9 cellular contexts compared by ENCODE assay signal in the genomic region with DNA sequence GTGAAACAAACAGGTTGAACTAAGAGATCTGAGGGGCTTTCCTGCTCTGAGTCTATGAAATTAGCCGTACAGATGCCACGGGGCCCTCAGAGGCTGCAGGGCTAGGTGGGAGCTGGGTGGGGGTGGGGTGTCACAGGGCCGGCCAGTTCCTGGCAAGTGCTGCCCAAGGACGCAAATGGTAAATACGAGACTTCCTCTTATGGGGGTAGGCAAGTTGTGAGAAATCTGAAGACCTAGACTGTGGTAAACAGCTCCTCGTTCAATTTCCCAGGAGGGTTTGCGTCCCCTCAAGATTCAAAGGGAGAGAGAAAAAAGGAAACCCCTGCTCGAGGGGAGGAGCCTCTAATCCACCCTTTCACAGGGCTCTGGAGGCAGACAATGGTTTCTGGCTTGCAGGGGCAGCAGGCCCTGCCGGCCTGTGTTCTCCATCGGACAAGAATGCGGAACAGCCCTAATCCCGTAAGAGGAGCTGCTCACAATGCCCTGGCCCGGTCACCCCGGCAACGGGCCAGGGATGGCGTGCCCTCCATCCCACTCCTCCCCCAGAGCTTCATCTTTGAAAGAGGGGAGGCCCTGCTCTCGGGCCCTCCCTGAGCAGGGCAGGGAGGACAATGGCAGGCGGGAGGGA. TPM values are rescaled to one million over a fixed set of nuclear protein-coding genes. Genes with fewer than 3 reads are reported as not detected.
DNase-seq lines count a peak whose midpoint lies in the region; ATAC-seq, FAIRE-seq and TF ChIP-seq lines count a peak whose summit lies in the region.
"Had no signal": no experiment of that assay in that cellular context is flagged by ENCODE, and none has a peak within 500 bp of the region (broad histone marks: within the 10 kb centered on the region; RNA-seq: fewer than 3 reads in every experiment).

No MANE protein-coding gene starts in this region.

- no peak for TF ChIP-seq POLR2A in Peyer's patch (IDR thresholded peaks at IDR 0.05)

- DNase-seq in Ammon's horn (ENCODE audit: low spot score) (peak; percentile 77), Peyer's patch (peak in 2 of 3 donors; percentile 67 to 68), cerebellar cortex (ENCODE audit: low spot score) (peak; percentile 43), islet precursor cell (peak; percentile 90), MG63 (no peak), D721Med (ENCODE audit: insufficient read length, low spot score) (no peak)
- DNase-seq in stimulated activated CD4-positive, alpha-beta T cell treated with anti-CD3 and anti-CD28 coated beads, Interleukin-2, amount 100 ng/mL, for 24 hours: peak; percentile 28 to 43

- FAIRE-seq in D721Med (lab: Jason Lieb, UNC): no peak
- FAIRE-seq: GM18507 had no signal

- peak overlapping the region; percentile 70 to 92 (median 78) for H3K27ac ChIP-seq in Peyer's patch

- peaks cover 22 to 98% (median 50%) of the 10 kb centered on the region in 4 donors for H3K4me1 ChIP-seq in Peyer's patch

- ATAC-seq in GM21825 (IDR thresholded peaks at IDR 0.05; ENCODE audit: unreplicated experiment): peak; percentile 55

- H3K27me3 ChIP-seq in Peyer's patch (no peaks in the 10 kb centered on the region), MG63 (no peaks in the 10 kb centered on the region)

- H3K9me3 ChIP-seq in Peyer's patch: no peaks in the 10 kb centered on the region
- no peaks in the 10 kb centered on the region for H3K9me3 ChIP-seq in MG63

- no peak for TF ChIP-seq CTCF in Peyer's patch (IDR thresholded peaks at IDR 0.05)
- no peak for TF ChIP-seq CTCF in D721Med (IDR thresholded peaks at IDR 0.05; ENCODE audit: insufficient read depth, missing control alignments)

- H3K36me3 ChIP-seq in Peyer's patch (peaks cover 0 to 32% (median 0%) of the 10 kb centered on the region in 3 donors), MG63 (peaks cover 8% of the 10 kb centered on the region)

- H3K4me3 ChIP-seq in Peyer's patch: peak overlapping the region in 3 of 4 donors; percentile 4 to 18 (median 13)
- H3K4me3 ChIP-seq in MG63: no peak overlapping the region

RNA-seq across cellular contexts. Expression of gene NUAK2, which starts 7.8 kb away (rescaled TPM):
- total RNA-seq in Peyer's patch: 10 to 100 TPM; 22.0 to 40.0 (median 30.9) TPM
- total RNA-seq in MG63 (2014; rRNA removed; shearing (Covaris generic); ENCODE audit: low replicate concordance): 0.27 and 2.4 TPM in 2 replicates

RNA-seq across cellular contexts. Expression of gene KLHDC8A, which starts 42.9 kb away (rescaled TPM):
- not detected for total RNA-seq in Peyer's patch
- not detected in 2 replicates for total RNA-seq in MG63 (2014; rRNA removed; shearing (Covaris generic); ENCODE audit: low replicate concordance)

Comparison
In these comparisons a context has a peak if more than half of its experiments do, and no peak if none do; other contexts are left out.
1. DNase-seq: peak in Ammon's horn (single experiment), Peyer's patch (2 of 3), cerebellar cortex (single experiment), islet precursor cell (single experiment) and stimulated activated CD4-positive, alpha-beta T cell treated with anti-CD3 and anti-CD28 coated beads, Interleukin-2, amount 100 ng/mL, for 24 hours (2 of 2); none in MG63 (single experiment) and D721Med (single experiment).